ENCODE assay signal across 8 cellular contexts in genomic region chr6:32852844-32853540, GRCh38.
DNase-seq lines count a peak whose midpoint lies in the region; ATAC-seq and TF ChIP-seq lines count a peak whose summit lies in the region.

No MANE protein-coding gene starts in this region.

- no peaks in the 10 kb centered on the region for H3K9me3 Mint-ChIP-seq in T-helper 1 cell treated with Interleukin-12 subunit alpha and Interleukin-12 subunit beta and Interleukin-4 antibody, amounts not matched to agents 30 μg/mL and 1 μg/mL, for 36 hours

- in situ Hi-C loops in astrocyte of the spinal cord (cut with HindIII; ENCODE audit: low sequenced_read_pairs): no loop called here

- H3K27me3 Mint-ChIP-seq in T-helper 1 cell treated with Interleukin-12 subunit alpha and Interleukin-12 subunit beta and Interleukin-4 antibody, amounts not matched to agents 30 μg/mL and 1 μg/mL, for 36 hours (ENCODE audit: low read depth): no peaks in the 10 kb centered on the region

- peak overlapping the region; percentile 81 for H3K4me3 ChIP-seq in astrocyte of the spinal cord (ENCODE audit: low read depth, low read length)

- peak overlapping the region; percentile 95 for H3K4me3 Mint-ChIP-seq in T-helper 1 cell treated with Interleukin-12 subunit alpha and Interleukin-12 subunit beta and Interleukin-4 antibody, amounts not matched to agents 30 μg/mL and 1 μg/mL, for 36 hours

- H3K36me3 Mint-ChIP-seq in T-helper 1 cell treated with Interleukin-12 subunit alpha and Interleukin-12 subunit beta and Interleukin-4 antibody, amounts not matched to agents 30 μg/mL and 1 μg/mL, for 36 hours (ENCODE audit: low read depth): peaks cover 79% of the 10 kb centered on the region

- peaks cover 58% of the 10 kb centered on the region for H3K4me1 Mint-ChIP-seq in T-helper 1 cell treated with Interleukin-12 subunit alpha and Interleukin-12 subunit beta and Interleukin-4 antibody, amounts not matched to agents 30 μg/mL and 1 μg/mL, for 36 hours (ENCODE audit: low read depth)

- ATAC-seq in GM18867 (IDR thresholded peaks at IDR 0.05; ENCODE audit: unreplicated experiment): peak; percentile 14
- ATAC-seq in HG03159 (IDR thresholded peaks at IDR 0.05; ENCODE audit: unreplicated experiment): peak; percentile 25
- no peak for ATAC-seq in GM19328 (IDR thresholded peaks at IDR 0.05; ENCODE audit: unreplicated experiment)

- H3K27ac Mint-ChIP-seq in T-helper 1 cell treated with Interleukin-12 subunit alpha and Interleukin-12 subunit beta and Interleukin-4 antibody, amounts not matched to agents 30 μg/mL and 1 μg/mL, for 36 hours: peak overlapping the region; percentile 92

- peak; percentile 32 for DNase-seq in AG08395 (ENCODE audit: low spot score)
- peak; percentile 45 for DNase-seq in astrocyte of the spinal cord (ENCODE audit: low read depth, low spot score)
- DNase-seq in hepatic stellate cell (ENCODE audit: low spot score): peak; percentile 50
- peak; percentile 34 for DNase-seq in putamen (ENCODE audit: low spot score)

- TF ChIP-seq CTCF in astrocyte of the spinal cord (IDR thresholded peaks at IDR 0.05; ENCODE audit: low read depth, low read length): no peak
